Comparison of ENCODE assay signal across 14 cellular contexts in the genomic region with DNA sequence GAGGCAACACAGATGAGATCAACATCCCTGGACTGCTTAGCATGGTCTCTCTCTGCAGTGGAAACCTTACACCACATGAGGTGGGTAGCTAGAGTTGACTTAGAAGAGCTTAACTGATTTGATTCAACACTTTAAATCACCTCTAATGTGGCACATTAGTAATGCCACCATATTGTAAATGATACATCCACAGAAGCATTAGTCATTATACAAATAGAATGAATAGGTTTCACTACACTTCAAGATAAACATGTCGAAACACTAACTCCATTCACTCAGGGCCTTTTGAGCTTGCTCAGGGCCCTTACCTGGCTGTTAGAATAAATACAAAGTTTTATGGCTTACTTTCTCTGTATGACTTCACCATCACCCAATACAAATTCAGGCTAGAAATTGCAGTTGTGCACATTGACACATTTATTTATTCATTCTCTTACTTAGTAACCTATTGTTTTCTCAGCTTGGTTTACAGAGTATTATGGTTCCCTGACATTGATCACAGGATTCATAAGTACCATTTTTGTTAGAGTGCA. TPM values are rescaled to one million over a fixed set of nuclear protein-coding genes. Genes with fewer than 3 reads are reported as not detected.
DNase-seq lines count a peak whose midpoint lies in the region; ATAC-seq and TF ChIP-seq lines count a peak whose summit lies in the region.
"Had no signal": no experiment of that assay in that cellular context is flagged by ENCODE, and none has a peak within 500 bp of the region (broad histone marks: within the 10 kb centered on the region; RNA-seq: fewer than 3 reads in every experiment).

No MANE protein-coding gene starts in this region.

- peak overlapping the region; percentile 66 for H3K27ac Mint-ChIP-seq in progenitor cell of endocrine pancreas
- no peak overlapping the region for H3K27ac Mint-ChIP-seq in activated naive CD4-positive, alpha-beta T cell treated with anti-CD3 and anti-CD28 coated beads, Interleukin-2, amount 10 ng/mL, durations not matched to agents 7 days and 5 days
- H3K27ac Mint-ChIP-seq: activated CD8-positive, alpha-beta memory T cell treated with anti-CD3 and anti-CD28 coated beads, Interleukin-2, amount 10 ng/mL, durations not matched to agents 7 days and 5 days; immature natural killer cell; T-helper 2 cell treated with Interferon-gamma antibody and Interleukin-4, amounts not matched to agents 5 μg/mL and 100 μg/mL, for 36 hours had no signal

- DNase-seq in HT-29 (ENCODE audit: low spot score), result peak; percentile 89
- DNase-seq in NCI-H345 treated with DMSO at 0.1 percent for 48 hours (lab: John Stamatoyannopoulos, UW; ENCODE audit: unreplicated experiment), result peak; percentile 100
- peak; percentile 59 for DNase-seq in colonic mucosa
- no peak for DNase-seq in progenitor cell of endocrine pancreas (ENCODE audit: low spot score, unreplicated experiment)
- no peak for DNase-seq in activated naive CD4-positive, alpha-beta T cell treated with anti-CD3 and anti-CD28 coated beads, Interleukin-2, amount 10 ng/mL, durations not matched to agents 7 days and 5 days
- DNase-seq in AG08396 (ENCODE audit: low spot score), result no peak
- DNase-seq: activated CD8-positive, alpha-beta memory T cell treated with anti-CD3 and anti-CD28 coated beads, Interleukin-2, amount 10 ng/mL, durations not matched to agents 7 days and 5 days; amygdala; immature natural killer cell; stimulated activated CD4-positive, alpha-beta T cell treated with anti-CD3 and anti-CD28 coated beads, Interleukin-1b, Interleukin-23, amount 100 ng/mL, for 48 hours; testis had no signal

- H3K9me3 ChIP-seq in colonic mucosa, result no peaks in the 10 kb centered on the region
- H3K9me3 ChIP-seq: neutrophil, testis had no signal

- H3K27me3 ChIP-seq in colonic mucosa, result no peaks in the 10 kb centered on the region
- H3K27me3 ChIP-seq: testis had no signal

- peak overlapping the region; percentile 72 for H3K27ac ChIP-seq in colonic mucosa
- H3K27ac ChIP-seq: neutrophil, testis had no signal

- TF ChIP-seq CTCF in colonic mucosa (IDR thresholded peaks at IDR 0.05) (no peak), progenitor cell of endocrine pancreas (IDR thresholded peaks at IDR 0.05; ENCODE audit: unreplicated experiment) (no peak)

- no peak overlapping the region for H3K4me3 ChIP-seq in colonic mucosa
- H3K4me3 ChIP-seq: testis had no signal

- CTCF ChIA-PET in activated naive CD4-positive, alpha-beta T cell treated with anti-CD3 and anti-CD28 coated beads, Interleukin-2, amount 10 ng/mL, durations not matched to agents 7 days and 5 days (lab: Charles Lee), result no interaction called here

- H3K4me1 ChIP-seq in colonic mucosa, result no peaks in the 10 kb centered on the region
- H3K4me1 ChIP-seq: testis had no signal

- peaks cover 11% of the 10 kb centered on the region for H3K4me1 Mint-ChIP-seq in progenitor cell of endocrine pancreas (ENCODE audit: low read depth)
- H3K4me1 Mint-ChIP-seq in activated naive CD4-positive, alpha-beta T cell treated with anti-CD3 and anti-CD28 coated beads, Interleukin-2, amount 10 ng/mL, durations not matched to agents 7 days and 5 days, result no peaks in the 10 kb centered on the region
- H3K4me1 Mint-ChIP-seq: activated CD8-positive, alpha-beta memory T cell treated with anti-CD3 and anti-CD28 coated beads, Interleukin-2, amount 10 ng/mL, durations not matched to agents 7 days and 5 days; immature natural killer cell had no signal

- H3K36me3 Mint-ChIP-seq in progenitor cell of endocrine pancreas (ENCODE audit: insufficient read depth), result no peaks in the 10 kb centered on the region
- no peaks in the 10 kb centered on the region for H3K36me3 Mint-ChIP-seq in activated naive CD4-positive, alpha-beta T cell treated with anti-CD3 and anti-CD28 coated beads, Interleukin-2, amount 10 ng/mL, durations not matched to agents 7 days and 5 days
- H3K36me3 Mint-ChIP-seq: activated CD8-positive, alpha-beta memory T cell treated with anti-CD3 and anti-CD28 coated beads, Interleukin-2, amount 10 ng/mL, durations not matched to agents 7 days and 5 days; immature natural killer cell had no signal

- no peaks in the 10 kb centered on the region for H3K9me3 Mint-ChIP-seq in progenitor cell of endocrine pancreas (ENCODE audit: low read depth)
- no peaks in the 10 kb centered on the region for H3K9me3 Mint-ChIP-seq in activated naive CD4-positive, alpha-beta T cell treated with anti-CD3 and anti-CD28 coated beads, Interleukin-2, amount 10 ng/mL, durations not matched to agents 7 days and 5 days
- H3K9me3 Mint-ChIP-seq: immature natural killer cell; T-helper 2 cell treated with Interferon-gamma antibody and Interleukin-4, amounts not matched to agents 5 μg/mL and 100 μg/mL, for 36 hours had no signal

- intact Hi-C loops in colonic mucosa (cut with DNase I), result no loop called here

- H3K4me3 Mint-ChIP-seq in progenitor cell of endocrine pancreas (ENCODE audit: low read depth), result no peak overlapping the region
- H3K4me3 Mint-ChIP-seq in activated naive CD4-positive, alpha-beta T cell treated with anti-CD3 and anti-CD28 coated beads, Interleukin-2, amount 10 ng/mL, durations not matched to agents 7 days and 5 days, result no peak overlapping the region
- H3K4me3 Mint-ChIP-seq: activated CD8-positive, alpha-beta memory T cell treated with anti-CD3 and anti-CD28 coated beads, Interleukin-2, amount 10 ng/mL, durations not matched to agents 7 days and 5 days; immature natural killer cell; T-helper 2 cell treated with Interferon-gamma antibody and Interleukin-4, amounts not matched to agents 5 μg/mL and 100 μg/mL, for 36 hours had no signal

- H3K36me3 ChIP-seq in colonic mucosa, result no peaks in the 10 kb centered on the region
- H3K36me3 ChIP-seq: neutrophil had no signal

- ATAC-seq in HG02588 (IDR thresholded peaks at IDR 0.05; ENCODE audit: unreplicated experiment), result no peak
- ATAC-seq: activated CD8-positive, alpha-beta memory T cell treated with anti-CD3 and anti-CD28 coated beads, Interleukin-2, amount 10 ng/mL, durations not matched to agents 7 days and 5 days had no signal

- H3K27me3 Mint-ChIP-seq in progenitor cell of endocrine pancreas, result peaks cover 15% of the 10 kb centered on the region
- peaks cover 7% of the 10 kb centered on the region for H3K27me3 Mint-ChIP-seq in activated naive CD4-positive, alpha-beta T cell treated with anti-CD3 and anti-CD28 coated beads, Interleukin-2, amount 10 ng/mL, durations not matched to agents 7 days and 5 days

- H3K9ac ChIP-seq in colonic mucosa (ENCODE audit: low read depth in 2 of 2, low read length in 2 of 2), result peak overlapping the region in 1 of 2 donors; percentile 59

RNA-seq across cellular contexts. Expression of gene SMAD5, which starts 9.3 kb away (rescaled TPM):
- 12.4 and 14.5 TPM in 2 replicates for total RNA-seq in HT-29 (2014; rRNA removed; shearing (Covaris generic))
- total RNA-seq in colonic mucosa, result 10 to 100 TPM; 51.9 to 64.1 TPM
- total RNA-seq in progenitor cell of endocrine pancreas, result 91.8 and 92.3 TPM in 2 replicates

Comparison
In these comparisons a context has a peak if more than half of its experiments do, and no peak if none do; other contexts are left out.
1. DNase-seq: peak in HT-29 (single experiment), NCI-H345 treated with DMSO at 0.1 percent for 48 hours (single experiment) and colonic mucosa (single experiment); none in progenitor cell of endocrine pancreas (single experiment), activated naive CD4-positive, alpha-beta T cell treated with anti-CD3 and anti-CD28 coated beads, Interleukin-2, amount 10 ng/mL, durations not matched to agents 7 days and 5 days (single experiment) and AG08396 (single experiment).